Comparison of ENCODE assay signal across 15 cellular contexts in the genomic region with DNA sequence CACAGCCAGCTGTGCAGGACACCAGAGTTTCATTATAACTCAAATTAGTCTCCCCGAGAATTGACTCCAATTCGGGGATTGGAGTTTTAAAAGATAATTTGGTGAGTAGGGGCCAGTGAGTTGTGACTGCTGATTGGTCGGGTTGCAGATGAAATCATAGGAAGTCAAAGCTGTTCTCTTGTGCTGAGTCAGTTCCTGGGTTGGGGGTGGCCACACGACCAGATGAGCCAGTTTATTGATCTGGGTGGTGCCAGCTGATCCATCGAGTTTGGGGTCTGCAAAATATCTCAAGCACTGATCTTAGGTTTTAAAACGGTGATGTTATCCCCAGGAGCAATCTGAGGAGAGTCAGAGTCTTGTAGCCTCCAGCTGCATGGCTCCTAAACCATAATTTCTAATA.
DNase-seq lines count a peak whose midpoint lies in the region; ATAC-seq and TF ChIP-seq lines count a peak whose summit lies in the region.
"Had no signal": no experiment of that assay in that cellular context is flagged by ENCODE, and none has a peak within 500 bp of the region (broad histone marks: within the 10 kb centered on the region; RNA-seq: fewer than 3 reads in every experiment).

No MANE protein-coding gene starts in this region.

- peaks cover 9% of the 10 kb centered on the region for H3K4me1 Mint-ChIP-seq in activated T-helper 17 cell treated with anti-CD3 and anti-CD28 coated beads, Interleukin-2, amount 50 U/mL, for 72 hours
- peaks cover 0 to 14% (median 6%) of the 10 kb centered on the region in 7 donors for H3K4me1 Mint-ChIP-seq in naive thymus-derived CD4-positive, alpha-beta T cell

- peak overlapping the region; percentile 18; the same call in 1 of the 2 replicates for H2AFZ ChIP-seq in SK-N-SH (ENCODE audit: low read depth)
- peak overlapping the region; percentile 44 for H2AFZ ChIP-seq in HCT116 (ENCODE audit: low read depth, low read length, poor library complexity, severe bottlenecking)
- no peak overlapping the region for H2AFZ ChIP-seq in Karpas-422 (ENCODE audit: low read length)

- TF ChIP-seq CTCF in SK-N-SH (IDR thresholded peaks at IDR 0.05) (no peak), HCT116 (IDR thresholded peaks at IDR 0.05 in 2 of 3, conservative IDR thresholded peaks at IDR 0.05 in 1 of 3; ENCODE audit: borderline replicate concordance in 1 of 3, insufficient read depth in 1 of 3, low read depth in 2 of 3, low read length in 2 of 3) (no peak)

- H3K4me3 Mint-ChIP-seq in activated T-helper 17 cell treated with anti-CD3 and anti-CD28 coated beads, Interleukin-2, amount 50 U/mL, for 72 hours, result peak overlapping the region; percentile 27
- H3K4me3 Mint-ChIP-seq in naive thymus-derived CD4-positive, alpha-beta T cell, result no peak overlapping the region

- DNase-seq in SK-N-SH (no peak), HCT116 (ENCODE audit: low read depth, low spot score) (no peak), Karpas-422 (no peak)
- DNase-seq in naive thymus-derived CD4-positive, alpha-beta T cell, result no peak
- DNase-seq: DMS 273 treated with DMSO at 0.1 percent for 48 hours, NCI-H1436 treated with DMSO at 0.1 percent for 48 hours, NCI-H2107 had no signal

- CTCF ChIA-PET in SK-N-SH (lab: Yijun Ruan, JAX), result interaction anchor here (0.8 to 3.5 kb wide), 6 partner anchors 12 to 243 kb away, joined by 3 to 19 read pairs (median 4); a partner anchor contains a TSS
- CTCF ChIA-PET in HCT116 (lab: Charles Lee), result interaction anchor here (1.3 to 1.4 kb wide), 2 partner anchors 10 to 237 kb away, joined by 4 read pairs; no protein-coding TSS in a partner anchor
- CTCF ChIA-PET in naive thymus-derived CD4-positive, alpha-beta T cell (lab: Charles Lee), result no interaction called here

- H3K4me2 ChIP-seq in SK-N-SH (no peak overlapping the region), HCT116 (ENCODE audit: low read length) (peak overlapping the region; percentile 63), Karpas-422 (ENCODE audit: low read depth, low read length, poor library complexity, severe bottlenecking) (no peak overlapping the region)
- H3K4me2 ChIP-seq: BLaER1 had no signal

- H3K9me3 ChIP-seq in SK-N-SH (no peaks in the 10 kb centered on the region), HCT116 (ENCODE audit: control insufficient read depth in 1 of 2, insufficient read depth in 1 of 2, low read depth in 1 of 2, low read length in 2 of 2) (no peaks in the 10 kb centered on the region), iPS-20b (ENCODE audit: insufficient read depth, low read depth, low read length) (no peaks in the 10 kb centered on the region), Karpas-422 (ENCODE audit: low read length) (no peaks in the 10 kb centered on the region)
- no peaks in the 10 kb centered on the region for H3K9me3 ChIP-seq in naive thymus-derived CD4-positive, alpha-beta T cell (ENCODE audit: control insufficient read depth in 2 of 3, low read length in 3 of 3)
- H3K9me3 ChIP-seq: HAP-1 had no signal

- H3K27ac ChIP-seq in SK-N-SH (ENCODE audit: low read depth in 2 of 2, low read length in 1 of 2) (no peak overlapping the region), HCT116 (ENCODE audit: low read depth, low read length) (no peak overlapping the region), iPS-20b (ENCODE audit: low read length) (peak overlapping the region; percentile 99), Karpas-422 (ENCODE audit: low read length) (no peak overlapping the region)
- no peak overlapping the region for H3K27ac ChIP-seq in naive thymus-derived CD4-positive, alpha-beta T cell (ENCODE audit: low read depth, low read length)
- H3K27ac ChIP-seq: 22Rv1, BLaER1 had no signal

- no peaks in the 10 kb centered on the region for H3K9me3 Mint-ChIP-seq in activated T-helper 17 cell treated with anti-CD3 and anti-CD28 coated beads, Interleukin-2, amount 50 U/mL, for 72 hours
- peaks cover 0 to 4% (median 0%) of the 10 kb centered on the region in 11 donors for H3K9me3 Mint-ChIP-seq in naive thymus-derived CD4-positive, alpha-beta T cell

- H3K27ac Mint-ChIP-seq in activated T-helper 17 cell treated with anti-CD3 and anti-CD28 coated beads, Interleukin-2, amount 50 U/mL, for 72 hours, result no peak overlapping the region
- no peak overlapping the region for H3K27ac Mint-ChIP-seq in naive thymus-derived CD4-positive, alpha-beta T cell

- TF ChIP-seq RAD21 in SK-N-SH (IDR thresholded peaks at IDR 0.05; ENCODE audit: low read length), result no peak
- no peak for TF ChIP-seq RAD21 in HCT116 (IDR thresholded peaks at IDR 0.05; ENCODE audit: low read depth)

- H3K9me2 ChIP-seq in SK-N-SH (no peaks in the 10 kb centered on the region), HCT116 (ENCODE audit: insufficient read depth) (no peaks in the 10 kb centered on the region), Karpas-422 (replicated peaks; ENCODE audit: insufficient read depth, low read length) (no peaks in the 10 kb centered on the region)

- H4K20me1 ChIP-seq in SK-N-SH (ENCODE audit: insufficient read depth), result no peaks in the 10 kb centered on the region
- H4K20me1 ChIP-seq in HCT116 (ENCODE audit: insufficient read depth), result no peaks in the 10 kb centered on the region
- H4K20me1 ChIP-seq in Karpas-422 (ENCODE audit: insufficient read depth, low read depth, low read length), result no peaks in the 10 kb centered on the region
- H4K20me1 ChIP-seq: BLaER1 had no signal

- H3K4me1 ChIP-seq in SK-N-SH (ENCODE audit: control insufficient read depth in 1 of 2, insufficient read depth in 2 of 2, low read depth in 1 of 2, low read length in 1 of 2) (no peaks in the 10 kb centered on the region), HCT116 (ENCODE audit: control insufficient read depth in 1 of 2, insufficient read depth in 2 of 2, low read length in 2 of 2) (peaks cover 0 to 26% of the 10 kb centered on the region in 2 experiments; a peak in 3 of 4 replicates), iPS-20b (ENCODE audit: insufficient read depth, low read length) (peaks cover 24% of the 10 kb centered on the region; the same call in 1 of the 2 replicates), Karpas-422 (ENCODE audit: low read length) (no peaks in the 10 kb centered on the region)
- no peaks in the 10 kb centered on the region for H3K4me1 ChIP-seq in naive thymus-derived CD4-positive, alpha-beta T cell (ENCODE audit: control insufficient read depth in 2 of 2, insufficient read depth in 2 of 2, low read length in 2 of 2)
- H3K4me1 ChIP-seq: HAP-1 had no signal

- no peak overlapping the region for H3K9ac ChIP-seq in SK-N-SH
- H3K9ac ChIP-seq in HCT116 (ENCODE audit: low read length), result no peak overlapping the region
- H3K9ac ChIP-seq in iPS-20b (ENCODE audit: low read depth, low read length), result peak overlapping the region; percentile 85; the same call in 1 of the 2 replicates
- H3K9ac ChIP-seq in Karpas-422 (ENCODE audit: low read length), result no peak overlapping the region
- H3K9ac ChIP-seq: BLaER1 had no signal

- RAD21 ChIA-PET in HCT116 (lab: Charles Lee; ENCODE audit: low non-redundant PET in 1 of 2, low total read pairs in 2 of 2, uncharacterized antibody in 2 of 2, unreplicated experiment in 2 of 2), result no interaction called here

- H3F3A ChIP-seq in SK-N-SH (replicated peaks; ENCODE audit: insufficient read depth), result no peaks in the 10 kb centered on the region

- BruUV-seq in HCT116 (replicated peaks; lab: Mats Ljungman, UMichigan), result no TSS peak

- no peaks in the 10 kb centered on the region for H3K36me3 Mint-ChIP-seq in activated T-helper 17 cell treated with anti-CD3 and anti-CD28 coated beads, Interleukin-2, amount 50 U/mL, for 72 hours (ENCODE audit: low read depth)
- no peaks in the 10 kb centered on the region for H3K36me3 Mint-ChIP-seq in naive thymus-derived CD4-positive, alpha-beta T cell

- no peak for TF ChIP-seq POLR2A in HCT116 (IDR thresholded peaks at IDR 0.05; ENCODE audit: borderline replicate concordance, extremely low read depth, insufficient read depth, insufficient read length)

- H3K79me2 ChIP-seq in SK-N-SH (ENCODE audit: insufficient read depth) (no peaks in the 10 kb centered on the region), HCT116 (ENCODE audit: insufficient read depth, low read length) (no peaks in the 10 kb centered on the region), Karpas-422 (ENCODE audit: low read length) (no peaks in the 10 kb centered on the region)

- peaks cover 15% of the 10 kb centered on the region for H3K27me3 Mint-ChIP-seq in activated T-helper 17 cell treated with anti-CD3 and anti-CD28 coated beads, Interleukin-2, amount 50 U/mL, for 72 hours
- peaks cover 14 to 27% (median 15%) of the 10 kb centered on the region in 5 donors for H3K27me3 Mint-ChIP-seq in naive thymus-derived CD4-positive, alpha-beta T cell

- 24% methylated on average over 6 of the region's 6 CpGs for WGBS in SK-N-SH (ENCODE audit: low lambda C conversion rate)

- no peaks in the 10 kb centered on the region for H3K36me3 ChIP-seq in SK-N-SH (replicated peaks in 1 of 2; ENCODE audit: control insufficient read depth in 1 of 2, insufficient read depth in 2 of 2, low read length in 1 of 2)
- no peaks in the 10 kb centered on the region for H3K36me3 ChIP-seq in HCT116 (ENCODE audit: control insufficient read depth in 1 of 2, insufficient read depth in 2 of 2, low read length in 2 of 2)
- no peaks in the 10 kb centered on the region for H3K36me3 ChIP-seq in iPS-20b (ENCODE audit: insufficient read depth, low read depth, low read length)
- H3K36me3 ChIP-seq in Karpas-422 (ENCODE audit: insufficient read depth, low read length), result no peaks in the 10 kb centered on the region
- H3K36me3 ChIP-seq in naive thymus-derived CD4-positive, alpha-beta T cell (ENCODE audit: control insufficient read depth in 2 of 3, insufficient read depth in 3 of 3, low read length in 3 of 3), result no peaks in the 10 kb centered on the region
- H3K36me3 ChIP-seq: BLaER1, HAP-1 had no signal

- intact Hi-C loops in HCT116 (cut with micrococcal nuclease), result loop anchor here (2.0 kb wide), 1 partner anchor 52 kb away; no protein-coding TSS in a partner anchor
- intact Hi-C loops in naive thymus-derived CD4-positive, alpha-beta T cell (cut with micrococcal nuclease), result loop anchor here in 1 of 2 donors (10.0 kb wide), 1 partner anchor 52 kb away; no protein-coding TSS in a partner anchor

- no peak overlapping the region for H3K4me3 ChIP-seq in SK-N-SH (ENCODE audit: low read depth in 2 of 2, low read length in 1 of 2)
- H3K4me3 ChIP-seq in HCT116 (replicated peaks in 1 of 2; ENCODE audit: low read depth in 1 of 2, low read length in 2 of 2), result 0 out of 4 replicates have a peak overlapping the region, but pooled peaks of 1 of the 2 experiments have one; percentile 10
- peak overlapping the region; percentile 52; the same call in 1 of the 2 replicates for H3K4me3 ChIP-seq in iPS-20b (ENCODE audit: low read length)
- no peak overlapping the region for H3K4me3 ChIP-seq in Karpas-422 (ENCODE audit: low read length)
- no peak overlapping the region for H3K4me3 ChIP-seq in naive thymus-derived CD4-positive, alpha-beta T cell (ENCODE audit: low read length)
- H3K4me3 ChIP-seq: BLaER1, HAP-1 had no signal

- TF ChIP-seq EP300 in SK-N-SH (IDR thresholded peaks at IDR 0.05; ENCODE audit: borderline replicate concordance in 1 of 2, low read depth in 1 of 2, low read length in 1 of 2), result no peak

- no peaks in the 10 kb centered on the region for H3K27me3 ChIP-seq in SK-N-SH (ENCODE audit: insufficient read depth)
- no peaks in the 10 kb centered on the region for H3K27me3 ChIP-seq in HCT116 (ENCODE audit: insufficient read depth, low read length)
- no peaks in the 10 kb centered on the region for H3K27me3 ChIP-seq in iPS-20b (ENCODE audit: insufficient read depth, low read length)
- H3K27me3 ChIP-seq in Karpas-422 (ENCODE audit: low read length), result no peaks in the 10 kb centered on the region
- H3K27me3 ChIP-seq in naive thymus-derived CD4-positive, alpha-beta T cell (ENCODE audit: control insufficient read depth in 2 of 2, insufficient read depth in 2 of 2, low read length in 2 of 2), result peaks cover 0 to 4% of the 10 kb centered on the region in 2 donors
- H3K27me3 ChIP-seq: BLaER1 had no signal

- POLR2A ChIA-PET in SK-N-SH (lab: Yijun Ruan, JAX), result no interaction called here
- POLR2A ChIA-PET in HCT116 (lab: Charles Lee), result no interaction called here
- POLR2A ChIA-PET in naive thymus-derived CD4-positive, alpha-beta T cell (lab: Charles Lee), result no interaction called here

- ATAC-seq in SK-N-SH treated with all-trans-retinoic acid at 6 μM for 48 hours (no peak), HCT116 (no peak), GM18870 (IDR thresholded peaks at IDR 0.05; ENCODE audit: unreplicated experiment) (no peak)
- ATAC-seq in activated T-helper 17 cell treated with anti-CD3 and anti-CD28 coated beads, Interleukin-2, amount 50 U/mL, for 72 hours (replicated peaks), result peak; percentile 60
- no peak for ATAC-seq in naive thymus-derived CD4-positive, alpha-beta T cell
- ATAC-seq: Right ventricle myocardium inferior had no signal
